In genomic region chr13:28320209-28320608, GRCh38 we compare ENCODE assay signal across 18 cellular contexts.
DNase-seq lines count a peak whose midpoint lies in the region; ATAC-seq, FAIRE-seq and TF ChIP-seq lines count a peak whose summit lies in the region.
"Had no signal": no experiment of that assay in that cellular context is flagged by ENCODE, and none has a peak within 500 bp of the region (broad histone marks: within the 10 kb centered on the region; RNA-seq: fewer than 3 reads in every experiment).

No MANE protein-coding gene starts in this region.

- no peaks in the 10 kb centered on the region for H3K79me2 ChIP-seq in endothelial cell of umbilical vein (ENCODE audit: control insufficient read depth, insufficient read depth, low read length)

- H3K27ac ChIP-seq in IMR-90 (ENCODE audit: insufficient read depth, low read length) (no peak overlapping the region), endothelial cell of umbilical vein (ENCODE audit: insufficient read depth, low read depth, low read length) (no peak overlapping the region)
- H3K27ac ChIP-seq: BLaER1 treated with 17β-estradiol and CSF1 and Interleukin-3, amounts not matched to agents 10 nM and 100 nM; GM23248 had no signal

- no peak for TF ChIP-seq RAD21 in IMR-90 (IDR thresholded peaks at IDR 0.05; ENCODE audit: low read length)

- H3K36me3 ChIP-seq in IMR-90 (ENCODE audit: control insufficient read depth, insufficient read depth, low read length), result no peaks in the 10 kb centered on the region
- H3K36me3 ChIP-seq in endothelial cell of umbilical vein (ENCODE audit: control insufficient read depth in 2 of 2, extremely low read depth in 1 of 2, insufficient read depth in 2 of 2, low read length in 2 of 2), result peaks cover 2 to 4% of the 10 kb centered on the region in 2 experiments
- H3K36me3 ChIP-seq: BE2C had no signal

- no peak overlapping the region for H2AK9ac ChIP-seq in IMR-90 (replicated peaks; ENCODE audit: low read depth, low read length, poor library complexity)

- no peak overlapping the region for H3K56ac ChIP-seq in IMR-90 (ENCODE audit: extremely low read depth, insufficient read depth, low read length)

- CTCF ChIA-PET in IMR-90 (lab: Yijun Ruan, JAX), result no interaction called here
- CTCF ChIA-PET in endothelial cell of umbilical vein (lab: Charles Lee), result no interaction called here

- H3K4me1 ChIP-seq in IMR-90 (ENCODE audit: control insufficient read depth, insufficient read depth, low read length) (peaks cover 2% of the 10 kb centered on the region; the same call in 1 of the 2 replicates), endothelial cell of umbilical vein (ENCODE audit: control insufficient read depth, extremely low read depth, insufficient read depth, low read length) (peaks cover 41% of the 10 kb centered on the region)

- POLR2A ChIA-PET in IMR-90 (lab: Charles Lee; ENCODE audit: unreplicated experiment), result no interaction called here
- POLR2A ChIA-PET in endothelial cell of umbilical vein (lab: Charles Lee), result no interaction called here

- BruUV-seq in IMR-90 (replicated peaks; lab: Mats Ljungman, UMichigan) (no TSS peak), endothelial cell of umbilical vein (replicated peaks; lab: Mats Ljungman, UMichigan) (no TSS peak)

- H3K9ac ChIP-seq in IMR-90 (ENCODE audit: low read depth, low read length) (no peak overlapping the region), endothelial cell of umbilical vein (replicated peaks; ENCODE audit: extremely low read depth, insufficient read depth, low read length) (no peak overlapping the region)
- H3K9ac ChIP-seq: BLaER1 treated with 17β-estradiol and CSF1 and Interleukin-3, amounts not matched to agents 10 nM and 100 nM; GM23248 had no signal

- TF ChIP-seq CTCF in IMR-90 (conservative IDR thresholded peaks at IDR 0.05; ENCODE audit: low read depth, low read length) (no peak), endothelial cell of umbilical vein (IDR thresholded peaks at IDR 0.05; ENCODE audit: extremely low read depth in 1 of 2, insufficient read depth in 1 of 2, low read depth in 1 of 2, low read length in 2 of 2) (no peak)

- H3K4me3 ChIP-seq in IMR-90 (ENCODE audit: insufficient read depth, low read depth, low read length) (no peak overlapping the region), endothelial cell of umbilical vein (replicated peaks in 1 of 3; ENCODE audit: insufficient read depth in 1 of 3, low read depth in 1 of 3, low read length in 3 of 3) (no peak overlapping the region)
- H3K4me3 ChIP-seq: BLaER1 treated with 17β-estradiol and CSF1 and Interleukin-3, amounts not matched to agents 10 nM and 100 nM; GM23248 had no signal

- peak; percentile 40 for DNase-seq in ELR (ENCODE audit: low read depth)
- DNase-seq in IMR-90, result no peak
- no peak for DNase-seq in endothelial cell of umbilical vein (ENCODE audit: low read depth, low spot score)
- DNase-seq in AG08396 (ENCODE audit: low spot score), result no peak
- DNase-seq in activated CD4-positive, alpha-beta T cell treated with anti-CD3 and anti-CD28 coated beads, Interleukin-2, amount 50 U/mL, for 48 hours, result no peak
- DNase-seq: AML-193; BE2C; CD4-positive, alpha-beta T cell; CD8-positive, alpha-beta memory T cell; DMS79 treated with DMSO at 0.1 percent for 48 hours; GM23248; H7; HCEC 1CT had no signal

- no peak overlapping the region for H2BK15ac ChIP-seq in IMR-90 (ENCODE audit: low read depth, low read length)

- H3K14ac ChIP-seq in IMR-90 (replicated peaks; ENCODE audit: low read depth, low read length), result no peak overlapping the region

- no peak overlapping the region for H3K4ac ChIP-seq in IMR-90 (ENCODE audit: low read depth, low read length)

- WGBS in IMR-90 (ENCODE audit: extremely low coverage in 2 of 2, insufficient read length in 1 of 2), 2 experiments, result no CpG with 5 or more reads among the region's 6 CpGs

- no peak overlapping the region for H4K8ac ChIP-seq in IMR-90 (ENCODE audit: low read depth in 2 of 2, low read length in 2 of 2)

- intact Hi-C loops in IMR-90 (cut with micrococcal nuclease) (loop anchor here (2.0 to 5.0 kb wide), 4 partner anchors 157 to 339 kb away; partner anchors contain the start of genes FLT1, PAN3 and POMP), endothelial cell of umbilical vein (cut with micrococcal nuclease) (no loop called here)

- no peaks in the 10 kb centered on the region; the same call in 1 of the 2 replicates for H3K9me1 ChIP-seq in IMR-90 (ENCODE audit: insufficient read depth, low read length)
- H3K9me1 ChIP-seq in endothelial cell of umbilical vein (replicated peaks; ENCODE audit: control insufficient read depth, extremely low read depth, insufficient read depth, low read length), result no peaks in the 10 kb centered on the region

- H3K4me2 ChIP-seq in IMR-90 (ENCODE audit: low read depth, low read length) (no peak overlapping the region), endothelial cell of umbilical vein (ENCODE audit: insufficient read depth, low read length) (no peak overlapping the region)

- peak; percentile 12 for FAIRE-seq in endothelial cell of umbilical vein (lab: Jason Lieb, UNC)
- FAIRE-seq: G401.6, GM12892, H1 had no signal

- no peak overlapping the region for H2BK5ac ChIP-seq in IMR-90 (ENCODE audit: low read depth, low read length, poor library complexity, severe bottlenecking)

- H3K9me3 ChIP-seq in IMR-90 (ENCODE audit: control insufficient read depth, insufficient read depth, low read length), result no peaks in the 10 kb centered on the region
- H3K9me3 ChIP-seq in endothelial cell of umbilical vein (replicated peaks; ENCODE audit: control insufficient read depth, insufficient read depth, low read length), result no peaks in the 10 kb centered on the region
- H3K9me3 ChIP-seq: BE2C; BLaER1 treated with 17β-estradiol and CSF1 and Interleukin-3, amounts not matched to agents 10 nM and 100 nM had no signal

- H4K20me1 ChIP-seq in IMR-90 (ENCODE audit: insufficient read depth, low read length) (peaks cover 5% of the 10 kb centered on the region; the same call in 1 of the 2 replicates), endothelial cell of umbilical vein (replicated peaks; ENCODE audit: control insufficient read depth, extremely low read depth, insufficient read depth, low read length) (no peaks in the 10 kb centered on the region)

- dilution Hi-C loops in IMR-90 (cut with HindIII; ENCODE audit: low sequenced_read_pairs, unreplicated experiment), result no loop called here
- dilution Hi-C loops in endothelial cell of umbilical vein (cut with MboI; ENCODE audit: extremely low pct_ligation_motif_present, low sequenced_read_pairs), result loop anchor here (25.0 kb wide), 1 partner anchor 167 kb away; the partner anchor contains the start of gene FLT1

- no peak overlapping the region for H2BK20ac ChIP-seq in IMR-90 (ENCODE audit: low read depth, low read length)

- H2AK5ac ChIP-seq in IMR-90 (ENCODE audit: low read depth, low read length), result no peak overlapping the region

- H4K5ac ChIP-seq in IMR-90 (ENCODE audit: low read depth, low read length), result no peak overlapping the region

- H3K18ac ChIP-seq in IMR-90 (ENCODE audit: low read depth, low read length), result no peak overlapping the region

- H3K79me1 ChIP-seq in IMR-90 (ENCODE audit: low read depth in 1 of 2, low read length in 2 of 2), result no peaks in the 10 kb centered on the region

- no peak overlapping the region for H2BK120ac ChIP-seq in IMR-90 (ENCODE audit: low read depth, low read length)

- no peak overlapping the region for H2AFZ ChIP-seq in IMR-90 (replicated peaks; ENCODE audit: low read length, poor library complexity)
- no peak overlapping the region for H2AFZ ChIP-seq in endothelial cell of umbilical vein (ENCODE audit: low read depth, low read length)
- H2AFZ ChIP-seq: GM23248 had no signal

- no peak overlapping the region for H4K91ac ChIP-seq in IMR-90 (ENCODE audit: insufficient read depth, low read depth, low read length)

- H3K27me3 ChIP-seq in IMR-90 (ENCODE audit: control insufficient read depth, insufficient read depth, low read length) (peaks cover 5% of the 10 kb centered on the region; the same call in 1 of the 2 replicates), endothelial cell of umbilical vein (ENCODE audit: control insufficient read depth in 2 of 2, insufficient read depth in 2 of 2, low read length in 2 of 2) (no peaks in the 10 kb centered on the region)
- H3K27me3 ChIP-seq: BE2C; BLaER1 treated with 17β-estradiol and CSF1 and Interleukin-3, amounts not matched to agents 10 nM and 100 nM had no signal

- no peak overlapping the region for H3K23ac ChIP-seq in IMR-90 (ENCODE audit: low read depth, low read length)

- TF ChIP-seq POLR2A in IMR-90 (IDR thresholded peaks at IDR 0.05; ENCODE audit: low read depth, low read length), result no peak
- TF ChIP-seq POLR2A in endothelial cell of umbilical vein (IDR thresholded peaks at IDR 0.05; ENCODE audit: low read depth, low read length), result no peak

- in situ Hi-C loops in IMR-90 (cut with MboI; ENCODE audit: low sequenced_read_pairs), result loop anchor here (5.0 to 10.0 kb wide), 2 partner anchors 322 to 475 kb away; no protein-coding TSS in a partner anchor

- ATAC-seq in IMR-90 (ENCODE audit: low read depth) (no peak), HG02970 (IDR thresholded peaks at IDR 0.05; ENCODE audit: low FRiP score, unreplicated experiment) (no peak)

TF ChIP-seq in IMR-90, 13 proteins besides CTCF, POLR2A, EP300 and RAD21:
- peak; percentile 51 for TF ChIP-seq MAFK (IDR thresholded peaks at IDR 0.05; ENCODE audit: low read depth, low read length)
- TF ChIP-seq BHLHE40 (IDR thresholded peaks at IDR 0.05; ENCODE audit: low read depth, low read length), result no peak

TF ChIP-seq in endothelial cell of umbilical vein, 7 proteins besides CTCF, POLR2A, EP300 and RAD21:
- TF ChIP-seq FOS (IDR thresholded peaks at IDR 0.05; ENCODE audit: borderline replicate concordance, insufficient read depth, low read length), result no peak
- no peak for TF ChIP-seq EZH2 (IDR thresholded peaks at IDR 0.05; ENCODE audit: borderline replicate concordance, low read depth, low read length, severe bottlenecking)
- no peak for TF ChIP-seq JUN (IDR thresholded peaks at IDR 0.05; ENCODE audit: borderline replicate concordance, insufficient read depth, insufficient read length, low read depth)
- no peak for TF ChIP-seq POLR2AphosphoS5 (IDR thresholded peaks at IDR 0.05; ENCODE audit: insufficient read depth, low read depth, low read length)
